Comparison of ENCODE assay signal across 15 cellular contexts in the genomic region with DNA sequence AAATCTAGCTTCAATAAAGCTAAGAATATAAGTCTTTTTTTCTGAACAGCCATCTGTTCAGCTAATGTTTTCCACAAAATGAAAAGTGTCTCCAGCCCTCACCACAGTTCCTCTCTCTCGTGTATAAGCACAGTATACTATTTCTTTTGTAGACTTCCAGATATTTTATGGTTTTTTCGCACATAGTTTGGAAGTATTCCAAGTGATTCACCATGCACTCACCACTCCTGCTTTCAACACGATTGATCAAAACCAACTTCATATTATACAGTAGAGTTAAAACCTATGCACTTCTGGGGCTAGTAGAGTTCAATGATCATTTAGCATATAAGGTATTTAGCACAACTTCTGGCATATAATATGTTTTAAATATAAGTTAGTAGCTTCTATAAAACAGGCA.
"Had no signal": no experiment of that assay in that cellular context is flagged by ENCODE, and none has a peak within 500 bp of the region (broad histone marks: within the 10 kb centered on the region; RNA-seq: fewer than 3 reads in every experiment).

No MANE protein-coding gene starts in this region.

- H3K27ac ChIP-seq: heart right ventricle, left ventricle myocardium inferior, ovary, sigmoid colon, stomach had no signal

- H3K27me3 ChIP-seq: heart right ventricle, ovary, sigmoid colon, stomach had no signal

- H3K36me3 ChIP-seq: heart right ventricle, left ventricle myocardium inferior, ovary, sigmoid colon, stomach had no signal

- H3K4me3 ChIP-seq: heart right ventricle, left ventricle myocardium inferior, mucosa of descending colon, ovary, sigmoid colon, stomach had no signal

- ATAC-seq: activated CD4-positive, alpha-beta T cell treated with anti-CD3 and anti-CD28 coated beads for 36 hours; activated naive CD4-positive, alpha-beta T cell treated with anti-CD3 and anti-CD28 coated beads, Interleukin-2, amount 50 U/mL, for 72 hours; heart right ventricle; mucosa of descending colon; naive thymus-derived CD4-positive, alpha-beta T cell; T-helper 17 cell had no signal

- H3K4me1 ChIP-seq: heart right ventricle, left ventricle myocardium inferior, sigmoid colon, stomach had no signal

- DNase-seq: activated CD4-positive, alpha-beta memory T cell treated with anti-CD3 and anti-CD28 coated beads, Interleukin-2, amount 10 ng/mL, durations not matched to agents 7 days and 5 days; activated CD4-positive, alpha-beta T cell treated with anti-CD3 and anti-CD28 coated beads for 36 hours; activated T-cell treated with anti-CD3 and anti-CD28 coated beads, Interleukin-2, amount 50 U/mL, for 24 hours; cerebellar nuclear complex; effector CD8-positive, alpha-beta T cell; heart right ventricle; left ventricle myocardium inferior; mucosa of descending colon; naive thymus-derived CD4-positive, alpha-beta T cell; ovary; sigmoid colon; stimulated activated CD4-positive, alpha-beta T cell treated with anti-CD3 and anti-CD28 coated beads, Interleukin-1b, Interleukin-23, amount 100 ng/mL, for 48 hours; stomach; T-helper 17 cell had no signal

- H3K9me3 ChIP-seq: heart right ventricle, left ventricle myocardium inferior, mucosa of descending colon, ovary, sigmoid colon, stomach had no signal
